ENCODE assay signal across 30 cellular contexts in the genomic region with DNA sequence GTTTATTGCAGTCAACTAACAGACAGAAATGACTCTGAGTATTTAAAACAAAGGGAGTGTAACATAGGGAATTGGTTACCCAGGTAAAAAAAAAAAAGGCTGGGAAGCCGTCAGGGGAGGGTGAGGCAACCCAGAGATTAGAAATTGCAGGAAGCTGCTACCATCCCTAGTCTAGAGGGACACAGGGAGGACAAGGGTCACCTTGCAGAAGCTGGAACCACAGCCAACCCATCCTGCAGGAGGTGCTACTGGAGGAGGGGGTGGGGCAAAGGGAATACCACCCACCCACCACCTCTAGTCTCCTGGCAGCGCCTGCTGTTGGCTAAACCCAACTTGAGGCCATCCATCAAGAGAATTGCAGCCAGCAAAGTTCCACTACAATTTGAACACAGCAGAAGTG. TPM values are rescaled to one million over a fixed set of nuclear protein-coding genes. Genes with fewer than 3 reads are reported as not detected.
A peak's percentile ranks its signal among the peaks of the same experiment; 100 is the strongest.
DNase-seq lines count a peak whose midpoint lies in the region; ATAC-seq and TF ChIP-seq lines count a peak whose summit lies in the region.
"Had no signal": no experiment of that assay in that cellular context is flagged by ENCODE, and none has a peak within 500 bp of the region (broad histone marks: within the 10 kb centered on the region; RNA-seq: fewer than 3 reads in every experiment).

No MANE protein-coding gene starts in this region.

- TF ChIP-seq CTCF in endodermal cell (conservative IDR thresholded peaks at IDR 0.05) = peak; percentile 24
- TF ChIP-seq CTCF in type B pancreatic cell (conservative IDR thresholded peaks at IDR 0.05) = no peak
- no peak for TF ChIP-seq CTCF in glutamatergic neuron (IDR thresholded peaks at IDR 0.05; ENCODE audit: partially characterized antibody, unreplicated experiment)
- no peak for TF ChIP-seq CTCF in SK-N-SH (IDR thresholded peaks at IDR 0.05)

- peaks cover 84% of the 10 kb centered on the region for H4K20me1 ChIP-seq in SK-N-SH (ENCODE audit: insufficient read depth)

- peaks cover 12% of the 10 kb centered on the region for H3K4me1 Mint-ChIP-seq in endodermal cell
- peaks cover 41% of the 10 kb centered on the region for H3K4me1 Mint-ChIP-seq in type B pancreatic cell (ENCODE audit: unreplicated experiment)
- peaks cover 2% of the 10 kb centered on the region for H3K4me1 Mint-ChIP-seq in glutamatergic neuron (ENCODE audit: low read depth, unreplicated experiment)

- H3K9me3 Mint-ChIP-seq in endodermal cell (no peaks in the 10 kb centered on the region), type B pancreatic cell (no peaks in the 10 kb centered on the region), glutamatergic neuron (ENCODE audit: unreplicated experiment) (no peaks in the 10 kb centered on the region)
- H3K9me3 Mint-ChIP-seq: activated B cell treated with CpG ODN at 0.5 μM for 24 hours; stimulated activated memory B cell treated with anti-CD40 and anti-IgM and Interleukin-4, amounts not matched to agents 10 μg/mL and 1 μg/mL and 100 μg/mL, for 72 hours had no signal

- H3K4me3 ChIP-seq in endodermal cell (ENCODE audit: low read length) (no peak overlapping the region), SK-N-SH (ENCODE audit: low read depth in 2 of 2, low read length in 1 of 2) (no peak overlapping the region)
- H3K4me3 ChIP-seq: breast epithelium, esophagus muscularis mucosa, left lung, PC-9, SJCRH30 had no signal

- CTCF ChIA-PET in SK-N-SH (lab: Yijun Ruan, JAX) = interaction anchor here (3.0 kb wide), 1 partner anchor 19 kb away, joined by 13 read pairs; no protein-coding TSS in a partner anchor

- no peak overlapping the region for H3K27ac Mint-ChIP-seq in endodermal cell
- peak overlapping the region; percentile 33 for H3K27ac Mint-ChIP-seq in type B pancreatic cell
- no peak overlapping the region for H3K27ac Mint-ChIP-seq in glutamatergic neuron (ENCODE audit: unreplicated experiment)
- H3K27ac Mint-ChIP-seq: activated B cell treated with CpG ODN at 0.5 μM for 24 hours; stimulated activated memory B cell treated with anti-CD40 and anti-IgM and Interleukin-4, amounts not matched to agents 10 μg/mL and 1 μg/mL and 100 μg/mL, for 72 hours had no signal

- H3F3A ChIP-seq in SK-N-SH (replicated peaks; ENCODE audit: insufficient read depth) = no peaks in the 10 kb centered on the region

- no peak for TF ChIP-seq RAD21 in SK-N-SH (IDR thresholded peaks at IDR 0.05; ENCODE audit: low read length)

- peaks cover 33% of the 10 kb centered on the region for H3K27me3 Mint-ChIP-seq in endodermal cell (ENCODE audit: insufficient read depth)
- no peaks in the 10 kb centered on the region for H3K27me3 Mint-ChIP-seq in type B pancreatic cell
- peaks cover 3% of the 10 kb centered on the region for H3K27me3 Mint-ChIP-seq in glutamatergic neuron (ENCODE audit: unreplicated experiment)
- H3K27me3 Mint-ChIP-seq: activated B cell treated with CpG ODN at 0.5 μM for 24 hours; stimulated activated memory B cell treated with anti-CD40 and anti-IgM and Interleukin-4, amounts not matched to agents 10 μg/mL and 1 μg/mL and 100 μg/mL, for 72 hours had no signal

- ATAC-seq in left colon = peak; percentile 80
- ATAC-seq: foreskin keratinocyte; left lung; sciatic nerve; stimulated activated memory B cell treated with anti-CD40 and anti-IgM and Interleukin-4, amounts not matched to agents 10 μg/mL and 1 μg/mL and 100 μg/mL, for 72 hours had no signal

- H3K4me3 Mint-ChIP-seq in endodermal cell = no peak overlapping the region
- H3K4me3 Mint-ChIP-seq in type B pancreatic cell = no peak overlapping the region
- H3K4me3 Mint-ChIP-seq in glutamatergic neuron (ENCODE audit: unreplicated experiment) = no peak overlapping the region
- H3K4me3 Mint-ChIP-seq: activated B cell treated with CpG ODN at 0.5 μM for 24 hours; stimulated activated memory B cell treated with anti-CD40 and anti-IgM and Interleukin-4, amounts not matched to agents 10 μg/mL and 1 μg/mL and 100 μg/mL, for 72 hours had no signal

- POLR2A ChIA-PET in SK-N-SH (lab: Yijun Ruan, JAX) = no interaction called here

- TF ChIP-seq EP300 in SK-N-SH (IDR thresholded peaks at IDR 0.05; ENCODE audit: borderline replicate concordance in 1 of 2, low read depth in 1 of 2, low read length in 1 of 2) = no peak

- no peaks in the 10 kb centered on the region for H3K9me2 ChIP-seq in SK-N-SH

- H3K27ac ChIP-seq in endodermal cell (ENCODE audit: low read depth, low read length) (no peak overlapping the region), SK-N-SH (ENCODE audit: low read depth in 2 of 2, low read length in 1 of 2) (no peak overlapping the region)
- H3K27ac ChIP-seq: breast epithelium, C4-2B, esophagus muscularis mucosa, foreskin keratinocyte, HL-60, parathyroid adenoma, PC-9, SJCRH30 had no signal

- H3K9ac ChIP-seq in endodermal cell (ENCODE audit: extremely low read depth, low read length, poor library complexity, severe bottlenecking) = no peak overlapping the region
- H3K9ac ChIP-seq in SK-N-SH = no peak overlapping the region
- H3K9ac ChIP-seq: parathyroid adenoma had no signal

- peaks cover 100% of the 10 kb centered on the region for H3K79me2 ChIP-seq in SK-N-SH (ENCODE audit: insufficient read depth)

- intact Hi-C loops in left colon (cut with DNase I, micrococcal nuclease) = no loop called here

- 74% methylated on average over 2 of the region's 2 CpGs; no CpG with 5 or more reads in 1 of the 2 experiments for WGBS in endodermal cell (ENCODE audit: insufficient coverage in 1 of 2, insufficient read length in 1 of 2), 2 experiments
- WGBS in SK-N-SH (ENCODE audit: low lambda C conversion rate) = 97% methylated on average over 2 of the region's 2 CpGs

- no peak overlapping the region for H2AFZ ChIP-seq in SK-N-SH (ENCODE audit: low read depth)
- H2AFZ ChIP-seq: parathyroid adenoma, PC-9 had no signal

- no peak overlapping the region for H3K4me2 ChIP-seq in SK-N-SH
- H3K4me2 ChIP-seq: PC-9 had no signal

- peak; percentile 55 for DNase-seq in HuH-7 (ENCODE audit: low spot score)
- peak; percentile 72 for DNase-seq in endodermal cell
- DNase-seq in left colon = peak; percentile 59 to 79
- DNase-seq in type B pancreatic cell (ENCODE audit: extremely low spot score, unreplicated experiment) = no peak
- DNase-seq in glutamatergic neuron = no peak
- DNase-seq in SK-N-SH = no peak
- no peak for DNase-seq in NCI-H2107 (lab: John Stamatoyannopoulos, UW)
- DNase-seq: activated B cell treated with CpG ODN at 0.5 μM for 24 hours; activated CD4-positive, alpha-beta T cell treated with anti-CD3 and anti-CD28 coated beads, Interleukin-2, amount 50 U/mL, for 4 hours; activated naive CD4-positive, alpha-beta T cell treated with Interleukin-2 at 50 U/mL for 16 hours; amygdala; DND-41; effector memory CD4-positive, alpha-beta T cell; foreskin keratinocyte; Karpas-422; left lung; NCI-H1694; NCI-H524 treated with DMSO at 0.1 percent for 48 hours; NK-92 treated with Interleukin-12 subunit alpha and Interleukin-12 subunit beta, amount 100 ng/mL, for 24 hours; PC-9; SJCRH30; stimulated activated CD4-positive, alpha-beta T cell treated with anti-CD3 and anti-CD28 coated beads, Interleukin-4, amount 100 ng/mL, for 24 hours; substantia nigra had no signal

- H3K27me3 ChIP-seq in endodermal cell (ENCODE audit: control insufficient read depth, insufficient read depth, low read length, poor library complexity, severe bottlenecking) (peaks cover 26% of the 10 kb centered on the region), SK-N-SH (ENCODE audit: insufficient read depth) (no peaks in the 10 kb centered on the region)
- H3K27me3 ChIP-seq: breast epithelium, esophagus muscularis mucosa, foreskin keratinocyte, left lung, SJCRH30 had no signal

- H3K36me3 ChIP-seq in endodermal cell (ENCODE audit: control insufficient read depth, insufficient read depth, low read length) = no peaks in the 10 kb centered on the region
- peaks cover 0 to 14% of the 10 kb centered on the region in 2 experiments for H3K36me3 ChIP-seq in SK-N-SH (replicated peaks in 1 of 2; ENCODE audit: control insufficient read depth in 1 of 2, insufficient read depth in 2 of 2, low read length in 1 of 2)
- H3K36me3 ChIP-seq: breast epithelium, left lung, SJCRH30 had no signal

- H3K4me1 ChIP-seq in endodermal cell (ENCODE audit: control insufficient read depth, insufficient read depth, low read length) (peaks cover 4% of the 10 kb centered on the region), SK-N-SH (ENCODE audit: control insufficient read depth in 1 of 2, insufficient read depth in 2 of 2, low read depth in 1 of 2, low read length in 1 of 2) (no peaks in the 10 kb centered on the region)
- H3K4me1 ChIP-seq: parathyroid adenoma, SJCRH30 had no signal

- H3K9me3 ChIP-seq in endodermal cell (ENCODE audit: control insufficient read depth, low read length) = no peaks in the 10 kb centered on the region
- no peaks in the 10 kb centered on the region for H3K9me3 ChIP-seq in SK-N-SH
- H3K9me3 ChIP-seq: breast epithelium, esophagus muscularis mucosa, left lung, SJCRH30 had no signal

- H3K36me3 Mint-ChIP-seq in endodermal cell (ENCODE audit: low read depth) (no peaks in the 10 kb centered on the region), type B pancreatic cell (peaks cover 17% of the 10 kb centered on the region), glutamatergic neuron (ENCODE audit: unreplicated experiment) (no peaks in the 10 kb centered on the region)

RNA-seq across cellular contexts. Expression of gene CAST, which starts 6.5 kb away (rescaled TPM):
- total RNA-seq in endodermal cell (10 to 100 TPM; 33.5 to 36.2 TPM), left colon (100 to 1,000 TPM; 399 TPM), type B pancreatic cell (ENCODE audit: low replicate concordance) (239 and 388 TPM in 2 replicates), glutamatergic neuron (ENCODE audit: unreplicated experiment) (19.4 TPM)
- polyA plus RNA-seq in endodermal cell (2013, experiment 1 of 2) = 35.6 TPM
- 35.5 TPM for polyA plus RNA-seq in endodermal cell (2013, experiment 2 of 2)
- polyA plus RNA-seq in SK-N-SH (2012; rRNA removed) = 80.2 and 82.9 TPM in 2 replicates
- polyA plus RNA-seq in SK-N-SH (2012; cell fraction: cytosol; rRNA removed) = 95.6 and 113 TPM in 2 replicates
- polyA plus RNA-seq in SK-N-SH (2012; cell fraction: nucleus; rRNA removed) = 53.8 and 106 TPM in 2 replicates

Comparison
In these comparisons a context has a peak if more than half of its experiments do, and no peak if none do; other contexts are left out.
1. DNase-seq: peak in HuH-7 (single experiment), endodermal cell (single experiment) and left colon (2 of 2); none in type B pancreatic cell (single experiment), glutamatergic neuron (single experiment), SK-N-SH (single experiment) and NCI-H2107 (single experiment).